In the genomic region with DNA sequence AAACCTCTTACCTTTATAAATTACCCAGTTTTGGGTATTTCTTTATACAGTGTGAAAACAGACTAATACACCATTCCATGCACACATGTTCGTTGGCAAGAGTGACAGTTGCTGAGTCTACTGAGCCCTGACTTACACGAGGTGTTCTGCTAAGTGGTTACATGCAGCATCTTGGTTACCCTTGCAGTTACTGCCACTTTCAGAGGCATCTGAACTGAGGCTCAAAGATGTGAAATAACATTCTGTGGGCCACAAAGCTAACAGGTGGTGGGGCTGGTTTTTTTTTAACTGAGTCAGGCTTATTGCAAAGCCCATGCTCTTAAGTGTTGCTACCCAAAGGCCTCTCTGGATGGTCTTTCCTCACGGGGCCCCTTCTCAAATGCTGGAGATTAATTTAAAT, we compare ENCODE assay signal across 14 cellular contexts. TPM values are rescaled to one million over a fixed set of nuclear protein-coding genes. Genes with fewer than 3 reads are reported as not detected.
A peak's percentile ranks its signal among the peaks of the same experiment; 100 is the strongest.
DNase-seq lines count a peak whose midpoint lies in the region; ATAC-seq and TF ChIP-seq lines count a peak whose summit lies in the region.
"Had no signal": no experiment of that assay in that cellular context is flagged by ENCODE, and none has a peak within 500 bp of the region (broad histone marks: within the 10 kb centered on the region; RNA-seq: fewer than 3 reads in every experiment).

No MANE protein-coding gene starts in this region.

- H3K9me3 Mint-ChIP-seq in HFFc6 = peaks cover 28% of the 10 kb centered on the region
- peaks cover 44% of the 10 kb centered on the region for H3K9me3 Mint-ChIP-seq in activated naive CD8-positive, alpha-beta T cell treated with anti-CD3 and anti-CD28 coated beads, Interleukin-2, amount 50 U/mL, for 24 hours

- H2BK5ac ChIP-seq in trophoblast cell (ENCODE audit: low read depth, low read length, poor library complexity) = no peak overlapping the region

- peak overlapping the region in 9 of 11 experiments; percentile 30 to 76 (median 67); a peak in 17 of 22 replicates for H3K27ac ChIP-seq in BLaER1 treated with 17β-estradiol and CSF1 and Interleukin-3, amounts not matched to agents 10 nM and 100 nM
- H3K27ac ChIP-seq in trophoblast cell (ENCODE audit: low read depth, low read length) = no peak overlapping the region
- H3K27ac ChIP-seq in WERI-Rb-1 = no peak overlapping the region

- no peaks in the 10 kb centered on the region for H3K79me1 ChIP-seq in trophoblast cell (ENCODE audit: low read length)

- no peak for DNase-seq in HFFc6
- no peak for DNase-seq in activated naive CD8-positive, alpha-beta T cell treated with anti-CD3 and anti-CD28 coated beads, Interleukin-2, amount 50 U/mL, for 24 hours
- DNase-seq in trophoblast cell = no peak
- DNase-seq in WERI-Rb-1 = no peak
- DNase-seq in NCI-H524 (lab: John Stamatoyannopoulos, UW) = no peak
- DNase-seq in GF-D8 (lab: John Stamatoyannopoulos, UW) = no peak
- DNase-seq: DMS53, Kasumi-1, NCI-H1105, NCI-H1694 treated with DMSO at 0.1 percent for 48 hours, NCI-H69, SHP77, SK-N-SH had no signal

- no peak overlapping the region for H2BK12ac ChIP-seq in trophoblast cell (ENCODE audit: low read length)

- TF ChIP-seq CTCF in HFFc6 (IDR thresholded peaks at IDR 0.05) (no peak), WERI-Rb-1 (IDR thresholded peaks at IDR 0.05; ENCODE audit: low read depth, low read length) (no peak)

- H3K79me2 ChIP-seq in trophoblast cell (ENCODE audit: control insufficient read depth, insufficient read depth, low read length, poor library complexity) = no peaks in the 10 kb centered on the region

- H3K27me3 Mint-ChIP-seq in HFFc6 (ENCODE audit: insufficient read depth) = no peaks in the 10 kb centered on the region; the same call in 1 of the 2 replicates
- no peaks in the 10 kb centered on the region for H3K27me3 Mint-ChIP-seq in activated naive CD8-positive, alpha-beta T cell treated with anti-CD3 and anti-CD28 coated beads, Interleukin-2, amount 50 U/mL, for 24 hours

- H4K91ac ChIP-seq in trophoblast cell (ENCODE audit: low read depth, low read length) = no peak overlapping the region

- H3K36me3 ChIP-seq in BLaER1 treated with 17β-estradiol and CSF1 and Interleukin-3, amounts not matched to agents 10 nM and 100 nM = no peaks in the 10 kb centered on the region
- no peaks in the 10 kb centered on the region for H3K36me3 ChIP-seq in trophoblast cell (ENCODE audit: control insufficient read depth in 1 of 2, insufficient read depth in 2 of 2, low read length in 2 of 2)
- H3K36me3 ChIP-seq in WERI-Rb-1 = no peaks in the 10 kb centered on the region

- peak; percentile 40 for ATAC-seq in activated naive CD8-positive, alpha-beta T cell treated with anti-CD3 and anti-CD28 coated beads, Interleukin-2, amount 50 U/mL, for 24 hours

- no peaks in the 10 kb centered on the region for H3K27me3 ChIP-seq in BLaER1 treated with 17β-estradiol and CSF1 and Interleukin-3, amounts not matched to agents 10 nM and 100 nM
- H3K27me3 ChIP-seq in trophoblast cell (ENCODE audit: insufficient read depth, low read length) = no peaks in the 10 kb centered on the region
- H3K27me3 ChIP-seq in WERI-Rb-1 (ENCODE audit: insufficient read depth, low read depth, severe bottlenecking) = peaks cover 36% of the 10 kb centered on the region

- no peak overlapping the region for H2AFZ ChIP-seq in trophoblast cell (ENCODE audit: insufficient read depth, low read length, poor library complexity)

- no peak overlapping the region for H3K4ac ChIP-seq in trophoblast cell (ENCODE audit: low read depth, low read length)

- no peak overlapping the region for H4K8ac ChIP-seq in trophoblast cell (ENCODE audit: low read depth, low read length)

- H3K4me3 Mint-ChIP-seq in HFFc6 = no peak overlapping the region
- H3K4me3 Mint-ChIP-seq in activated naive CD8-positive, alpha-beta T cell treated with anti-CD3 and anti-CD28 coated beads, Interleukin-2, amount 50 U/mL, for 24 hours = no peak overlapping the region

- H4K12ac ChIP-seq in trophoblast cell (ENCODE audit: low read depth, low read length) = no peak overlapping the region

- H4K20me1 ChIP-seq in BLaER1 treated with 17β-estradiol and CSF1 and Interleukin-3, amounts not matched to agents 10 nM and 100 nM = no peaks in the 10 kb centered on the region

- WGBS in trophoblast cell (ENCODE audit: extremely low coverage, insufficient coverage, insufficient read length) = no CpG with 5 or more reads among the region's 3 CpGs

- peaks cover 8 to 31% (median 25%) of the 10 kb centered on the region in 10 experiments; a peak in 19 of 20 replicates for H3K4me1 ChIP-seq in BLaER1 treated with 17β-estradiol and CSF1 and Interleukin-3, amounts not matched to agents 10 nM and 100 nM
- H3K4me1 ChIP-seq in trophoblast cell (ENCODE audit: control insufficient read depth in 1 of 2, insufficient read depth in 2 of 2, low read length in 2 of 2) = peaks cover 0 to 3% of the 10 kb centered on the region in 2 experiments

- peak overlapping the region in 1 of 11 experiments; percentile 11; a peak in 1 of 22 replicates for H3K9ac ChIP-seq in BLaER1 treated with 17β-estradiol and CSF1 and Interleukin-3, amounts not matched to agents 10 nM and 100 nM
- H3K9ac ChIP-seq in trophoblast cell (ENCODE audit: low read length) = peak overlapping the region; percentile 51
- H3K9ac ChIP-seq: SK-N-SH had no signal

- no peak overlapping the region for H3K23ac ChIP-seq in trophoblast cell (ENCODE audit: low read length)

- H3K27ac Mint-ChIP-seq in HFFc6 = peak overlapping the region; percentile 94
- no peak overlapping the region for H3K27ac Mint-ChIP-seq in activated naive CD8-positive, alpha-beta T cell treated with anti-CD3 and anti-CD28 coated beads, Interleukin-2, amount 50 U/mL, for 24 hours

- peaks cover 43 to 57% (median 47%) of the 10 kb centered on the region in 11 experiments for H3K9me3 ChIP-seq in BLaER1 treated with 17β-estradiol and CSF1 and Interleukin-3, amounts not matched to agents 10 nM and 100 nM (replicated peaks in 1 of 11)
- peaks cover 5% of the 10 kb centered on the region for H3K9me3 ChIP-seq in trophoblast cell (ENCODE audit: insufficient read depth, low read depth, low read length)
- H3K9me3 ChIP-seq in WERI-Rb-1 (ENCODE audit: severe bottlenecking) = peaks cover 2% of the 10 kb centered on the region
- H3K9me3 ChIP-seq: SK-N-SH had no signal

- H3K36me3 Mint-ChIP-seq in HFFc6 (ENCODE audit: low read depth) = peaks cover 42% of the 10 kb centered on the region
- peaks cover 2% of the 10 kb centered on the region for H3K36me3 Mint-ChIP-seq in activated naive CD8-positive, alpha-beta T cell treated with anti-CD3 and anti-CD28 coated beads, Interleukin-2, amount 50 U/mL, for 24 hours (ENCODE audit: low read depth)

- H2AK5ac ChIP-seq in trophoblast cell (ENCODE audit: low read length) = no peak overlapping the region

- H2BK120ac ChIP-seq in trophoblast cell (ENCODE audit: insufficient read depth, low read length, poor library complexity) = no peak overlapping the region

- H3K4me3 ChIP-seq in BLaER1 treated with 17β-estradiol and CSF1 and Interleukin-3, amounts not matched to agents 10 nM and 100 nM = no peak overlapping the region
- no peak overlapping the region for H3K4me3 ChIP-seq in trophoblast cell (ENCODE audit: low read depth, low read length)
- no peak overlapping the region for H3K4me3 ChIP-seq in WERI-Rb-1 (ENCODE audit: low read depth, low read length)

- peak overlapping the region in 10 of 11 experiments; percentile 32 to 76 (median 57); a peak in 15 of 22 replicates for H3K4me2 ChIP-seq in BLaER1 treated with 17β-estradiol and CSF1 and Interleukin-3, amounts not matched to agents 10 nM and 100 nM
- no peak overlapping the region for H3K4me2 ChIP-seq in trophoblast cell (ENCODE audit: low read length)
- H3K4me2 ChIP-seq: SK-N-SH had no signal

- no peak overlapping the region for H3K18ac ChIP-seq in trophoblast cell (ENCODE audit: low read length)

- H3K14ac ChIP-seq in trophoblast cell (ENCODE audit: low read length) = no peak overlapping the region

- H3K4me1 Mint-ChIP-seq in HFFc6 (ENCODE audit: low read depth) = peaks cover 38% of the 10 kb centered on the region
- H3K4me1 Mint-ChIP-seq in activated naive CD8-positive, alpha-beta T cell treated with anti-CD3 and anti-CD28 coated beads, Interleukin-2, amount 50 U/mL, for 24 hours = peaks cover 16% of the 10 kb centered on the region

RNA-seq across cellular contexts. Expression of gene GTSF1L, which starts 54.4 kb away (rescaled TPM):
- total RNA-seq in HFFc6 (2021; fragmentation: NEBNext Ultra II Directional; extraction: Animal tissue kit (Norgen Biotek cat#: 25700)) = not detected
- polyA plus RNA-seq in trophoblast cell (2013) = not detected in 2 replicates
- polyA plus RNA-seq: SK-N-SH had no signal

Comparison
In these comparisons a context has a peak if more than half of its experiments do, and no peak if none do; other contexts are left out.
1. H3K27ac ChIP-seq: peak in BLaER1 treated with 17β-estradiol and CSF1 and Interleukin-3, amounts not matched to agents 10 nM and 100 nM (9 of 11); none in trophoblast cell (single experiment) and WERI-Rb-1 (single experiment).